In genomic region chr1:39178541-39179431, GRCh38 we compare ENCODE assay signal across 1 cellular context.
TF ChIP-seq lines count a peak whose summit lies in the region.

No MANE protein-coding gene starts in this region.

TF ChIP-seq in K562, 482 proteins besides CTCF, POLR2A, EP300 and RAD21 (continued from another document and continues in another):
- TF ChIP-seq REST (CRISPR knock-in tag; IDR thresholded peaks at IDR 0.05; ENCODE audit: low read depth) (no peak), SMAD2 (IDR thresholded peaks at IDR 0.05; ENCODE audit: low read depth, low read length) (no peak), FOXJ2 (tag; IDR thresholded peaks at IDR 0.05) (no peak), ZFP1 (CRISPR knock-in tag; IDR thresholded peaks at IDR 0.05) (no peak), GABPA (tag; conservative IDR thresholded peaks at IDR 0.05; ENCODE audit: low read depth) (no peak), ZNF79 (CRISPR knock-in tag; IDR thresholded peaks at IDR 0.05; ENCODE audit: low read depth) (no peak), DPF2 (IDR thresholded peaks at IDR 0.05) (peak; percentile 79), TCF3 (CRISPR knock-in tag; IDR thresholded peaks at IDR 0.05) (peak; percentile 58), RHOXF2B (CRISPR knock-in tag; conservative IDR thresholded peaks at IDR 0.05) (0 out of 2 replicates have a peak, but pooled peaks have one; percentile 27), RERE (CRISPR knock-in tag; IDR thresholded peaks at IDR 0.05; ENCODE audit: borderline replicate concordance) (no peak), MTA1 (IDR thresholded peaks at IDR 0.05; ENCODE audit: borderline replicate concordance) (peak; percentile 66; the same call in 1 of the 2 replicates), SMARCA4 (IDR thresholded peaks at IDR 0.05) (peak; percentile 75; the same call in 1 of the 2 replicates), RB1 (IDR thresholded peaks at IDR 0.05; ENCODE audit: low read depth) (no peak), HDAC1 (IDR thresholded peaks at IDR 0.05) (peak in 1 of 2 experiments; percentile 57; a peak in 1 of 4 replicates), ADNP (tag; IDR thresholded peaks at IDR 0.05) (no peak), ZFX (CRISPR knock-in tag; IDR thresholded peaks at IDR 0.05) (no peak), ZNF785 (CRISPR knock-in tag; IDR thresholded peaks at IDR 0.05) (no peak), TAL1 (IDR thresholded peaks at IDR 0.05) (peak; percentile 42), TSHZ1 (CRISPR knock-in tag; IDR thresholded peaks at IDR 0.05) (no peak), KAT7 (CRISPR knock-in tag; IDR thresholded peaks at IDR 0.05; ENCODE audit: borderline replicate concordance) (0 out of 2 replicates have a peak, but pooled peaks have one; percentile 43), HMGN3 (IDR thresholded peaks at IDR 0.05; ENCODE audit: borderline replicate concordance, extremely low read depth, insufficient read length, low read depth, low read length) (no peak), SOX6 (IDR thresholded peaks at IDR 0.05) (peak; percentile 79), ZNF76 (CRISPR knock-in tag; IDR thresholded peaks at IDR 0.05; ENCODE audit: borderline replicate concordance) (no peak), POLR3A (IDR thresholded peaks at IDR 0.05; ENCODE audit: borderline replicate concordance, extremely low read depth, insufficient read depth, insufficient read length) (no peak), STAT5A (IDR thresholded peaks at IDR 0.05; ENCODE audit: borderline replicate concordance, low read length) (no peak), ZNF263 (CRISPR knock-in tag; IDR thresholded peaks at IDR 0.05; ENCODE audit: borderline replicate concordance) (no peak), KLF13 (tag; IDR thresholded peaks at IDR 0.05; ENCODE audit: borderline replicate concordance, low read depth) (no peak), NFE2 (IDR thresholded peaks at IDR 0.05; ENCODE audit: low read depth) (no peak), FUS (optimal IDR thresholded peaks at IDR 0.05; ENCODE audit: low read depth, low read length) (no peak), SNAPC5 (CRISPR knock-in tag; IDR thresholded peaks at IDR 0.05) (no peak), USF2 (CRISPR knock-in tag; IDR thresholded peaks at IDR 0.05) (no peak), ZNF408 (CRISPR knock-in tag; IDR thresholded peaks at IDR 0.05; ENCODE audit: low read depth) (no peak), MED1 (CRISPR knock-in tag; IDR thresholded peaks at IDR 0.05; ENCODE audit: borderline replicate concordance) (no peak), GABPB2 (CRISPR knock-in tag; conservative IDR thresholded peaks at IDR 0.05) (no peak), TBL1XR1 (IDR thresholded peaks at IDR 0.05; ENCODE audit: low read length in 2 of 2) (peak in 1 of 2 experiments; percentile 46; a peak in 1 of 4 replicates), SMARCE1 (IDR thresholded peaks at IDR 0.05) (peak; percentile 76), DIDO1 (tag; IDR thresholded peaks at IDR 0.05; ENCODE audit: low read depth) (no peak), ZNF561 (CRISPR knock-in tag; conservative IDR thresholded peaks at IDR 0.05) (no peak), ZBTB9 (CRISPR knock-in tag; IDR thresholded peaks at IDR 0.05) (no peak), MTA2 (IDR thresholded peaks at IDR 0.05; ENCODE audit: low read depth) (peak; percentile 32; the same call in 1 of the 2 replicates), CUX1 (CRISPR knock-in tag; IDR thresholded peaks at IDR 0.05) (no peak), JUND (IDR thresholded peaks at IDR 0.05; ENCODE audit: borderline replicate concordance, low read depth, low read length) (peak; percentile 57; the same call in 1 of the 2 replicates), JUND (tag; IDR thresholded peaks at IDR 0.05; ENCODE audit: borderline replicate concordance, low read depth, low read length) (no peak; the same call in 2 of the 3 replicates), CHD4 (IDR thresholded peaks at IDR 0.05; ENCODE audit: insufficient read depth, insufficient replicate concordance, low read depth, low read length, poor library complexity, severe bottlenecking) (no peak), NR2C1 (IDR thresholded peaks at IDR 0.05) (no peak), NR2C1 (tag; IDR thresholded peaks at IDR 0.05) (no peak)
